Comparison of ENCODE assay signal across 1 cellular context in genomic region chr17:17694229-17695081, GRCh38.
TF ChIP-seq lines count a peak whose summit lies in the region.

No MANE protein-coding gene starts in this region.

TF ChIP-seq in K562, 482 proteins besides CTCF, POLR2A, EP300 and RAD21 (continued from another document and continues in another):
- TF ChIP-seq CBFB (CRISPR knock-in tag; IDR thresholded peaks at IDR 0.05) (no peak), NFE2L1 (tag; IDR thresholded peaks at IDR 0.05; ENCODE audit: borderline replicate concordance, low read depth) (no peak), TARDBP (IDR thresholded peaks at IDR 0.05) (no peak), CTBP1 (IDR thresholded peaks at IDR 0.05; ENCODE audit: borderline replicate concordance) (0 out of 2 replicates have a peak, but pooled peaks have one; percentile 13), NR2C2 (CRISPR knock-in tag; IDR thresholded peaks at IDR 0.05) (no peak), NR2C2 (tag; IDR thresholded peaks at IDR 0.05) (peak; percentile 72), RB1 (IDR thresholded peaks at IDR 0.05; ENCODE audit: low read depth) (peak; percentile 45; the same call in 1 of the 2 replicates), ZBTB34 (CRISPR knock-in tag; IDR thresholded peaks at IDR 0.05) (no peak), EHMT2 (IDR thresholded peaks at IDR 0.05) (no peak), DNMT1 (IDR thresholded peaks at IDR 0.05) (no peak), ZNF124 (CRISPR knock-in tag; IDR thresholded peaks at IDR 0.05) (no peak), MLX (CRISPR knock-in tag; conservative IDR thresholded peaks at IDR 0.05) (no peak), PTBP1 (IDR thresholded peaks at IDR 0.05; ENCODE audit: low read depth, low read length) (no peak), E2F6 (IDR thresholded peaks at IDR 0.05; ENCODE audit: borderline replicate concordance in 1 of 2, extremely low read depth in 1 of 2, insufficient read depth in 1 of 2, insufficient read length in 1 of 2, low read depth in 1 of 2, low read length in 1 of 2, poor library complexity in 1 of 2, severe bottlenecking in 1 of 2) (peak; percentile 80 to 87), RHOXF2B (CRISPR knock-in tag; conservative IDR thresholded peaks at IDR 0.05) (no peak), FOXM1 (IDR thresholded peaks at IDR 0.05; ENCODE audit: low read depth) (no peak), FOXM1 (CRISPR knock-in tag; IDR thresholded peaks at IDR 0.05; ENCODE audit: low read depth) (no peak), LARP7 (IDR thresholded peaks at IDR 0.05) (no peak), HMG20A (CRISPR knock-in tag; conservative IDR thresholded peaks at IDR 0.05) (no peak), CBX8 (IDR thresholded peaks at IDR 0.05; ENCODE audit: borderline replicate concordance, extremely low read depth, low read depth, low read length, poor library complexity, severe bottlenecking) (no peak), RNF219 (CRISPR knock-in tag; IDR thresholded peaks at IDR 0.05) (no peak), ZNF121 (CRISPR knock-in tag; conservative IDR thresholded peaks at IDR 0.05) (no peak), GATAD2A (IDR thresholded peaks at IDR 0.05) (no peak), FOXO4 (CRISPR knock-in tag; IDR thresholded peaks at IDR 0.05) (no peak), ZNF668 (CRISPR knock-in tag; IDR thresholded peaks at IDR 0.05) (no peak), KAT7 (CRISPR knock-in tag; IDR thresholded peaks at IDR 0.05; ENCODE audit: borderline replicate concordance) (no peak), HNRNPK (IDR thresholded peaks at IDR 0.05; ENCODE audit: low read depth, low read length, poor library complexity, severe bottlenecking) (no peak), NFIX (CRISPR knock-in tag; IDR thresholded peaks at IDR 0.05; ENCODE audit: low read depth) (no peak), FOXK1 (CRISPR knock-in tag; IDR thresholded peaks at IDR 0.05; ENCODE audit: borderline replicate concordance) (no peak), ID3 (CRISPR knock-in tag; IDR thresholded peaks at IDR 0.05) (no peak), ID3 (tag; IDR thresholded peaks at IDR 0.05) (no peak), EWSR1 (IDR thresholded peaks at IDR 0.05; ENCODE audit: borderline replicate concordance, low read depth, partially characterized antibody) (no peak), GTF2B (IDR thresholded peaks at IDR 0.05; ENCODE audit: extremely low read depth, insufficient read length) (no peak), MCM2 (IDR thresholded peaks at IDR 0.05; ENCODE audit: low read depth) (no peak), EZH2 (IDR thresholded peaks at IDR 0.05; ENCODE audit: borderline replicate concordance, low read depth, low read length) (no peak), ZBTB8A (IDR thresholded peaks at IDR 0.05; ENCODE audit: partially characterized antibody) (no peak), GATA2 (CRISPR knock-in tag; IDR thresholded peaks at IDR 0.05) (no peak)
- TF ChIP-seq, protein P1, sequence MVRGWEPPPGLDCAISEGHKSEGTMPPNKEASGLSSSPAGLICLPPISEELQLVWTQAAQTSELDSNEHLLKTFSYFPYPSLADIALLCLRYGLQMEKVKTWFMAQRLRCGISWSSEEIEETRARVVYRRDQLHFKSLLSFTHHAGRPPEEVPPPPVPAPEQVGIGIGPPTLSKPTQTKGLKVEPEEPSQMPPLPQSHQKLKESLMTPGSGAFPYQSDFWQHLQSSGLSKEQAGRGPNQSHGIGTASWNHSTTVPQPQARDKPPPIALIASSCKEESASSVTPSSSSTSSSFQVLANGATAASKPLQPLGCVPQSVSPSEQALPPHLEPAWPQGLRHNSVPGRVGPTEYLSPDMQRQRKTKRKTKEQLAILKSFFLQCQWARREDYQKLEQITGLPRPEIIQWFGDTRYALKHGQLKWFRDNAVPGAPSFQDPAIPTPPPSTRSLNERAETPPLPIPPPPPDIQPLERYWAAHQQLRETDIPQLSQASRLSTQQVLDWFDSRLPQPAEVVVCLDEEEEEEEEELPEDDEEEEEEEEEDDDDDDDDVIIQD (CRISPR knock-in tag; IDR thresholded peaks at IDR 0.05): no peak
- TF ChIP-seq, protein P2, sequence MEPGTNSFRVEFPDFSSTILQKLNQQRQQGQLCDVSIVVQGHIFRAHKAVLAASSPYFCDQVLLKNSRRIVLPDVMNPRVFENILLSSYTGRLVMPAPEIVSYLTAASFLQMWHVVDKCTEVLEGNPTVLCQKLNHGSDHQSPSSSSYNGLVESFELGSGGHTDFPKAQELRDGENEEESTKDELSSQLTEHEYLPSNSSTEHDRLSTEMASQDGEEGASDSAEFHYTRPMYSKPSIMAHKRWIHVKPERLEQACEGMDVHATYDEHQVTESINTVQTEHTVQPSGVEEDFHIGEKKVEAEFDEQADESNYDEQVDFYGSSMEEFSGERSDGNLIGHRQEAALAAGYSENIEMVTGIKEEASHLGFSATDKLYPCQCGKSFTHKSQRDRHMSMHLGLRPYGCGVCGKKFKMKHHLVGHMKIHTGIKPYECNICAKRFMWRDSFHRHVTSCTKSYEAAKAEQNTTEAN (CRISPR knock-in tag; IDR thresholded peaks at IDR 0.05): no peak
- TF ChIP-seq, protein P3, sequence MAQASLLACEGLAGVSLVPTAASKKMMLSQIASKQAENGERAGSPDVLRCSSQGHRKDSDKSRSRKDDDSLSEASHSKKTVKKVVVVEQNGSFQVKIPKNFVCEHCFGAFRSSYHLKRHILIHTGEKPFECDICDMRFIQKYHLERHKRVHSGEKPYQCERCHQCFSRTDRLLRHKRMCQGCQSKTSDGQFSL (CRISPR knock-in tag; IDR thresholded peaks at IDR 0.05): no peak
- TF ChIP-seq, protein P3 (tag; IDR thresholded peaks at IDR 0.05): no peak
- TF ChIP-seq, protein P4, sequence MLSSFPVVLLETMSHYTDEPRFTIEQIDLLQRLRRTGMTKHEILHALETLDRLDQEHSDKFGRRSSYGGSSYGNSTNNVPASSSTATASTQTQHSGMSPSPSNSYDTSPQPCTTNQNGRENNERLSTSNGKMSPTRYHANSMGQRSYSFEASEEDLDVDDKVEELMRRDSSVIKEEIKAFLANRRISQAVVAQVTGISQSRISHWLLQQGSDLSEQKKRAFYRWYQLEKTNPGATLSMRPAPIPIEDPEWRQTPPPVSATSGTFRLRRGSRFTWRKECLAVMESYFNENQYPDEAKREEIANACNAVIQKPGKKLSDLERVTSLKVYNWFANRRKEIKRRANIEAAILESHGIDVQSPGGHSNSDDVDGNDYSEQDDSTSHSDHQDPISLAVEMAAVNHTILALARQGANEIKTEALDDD (IDR thresholded peaks at IDR 0.05): no peak
- TF ChIP-seq, protein P5, sequence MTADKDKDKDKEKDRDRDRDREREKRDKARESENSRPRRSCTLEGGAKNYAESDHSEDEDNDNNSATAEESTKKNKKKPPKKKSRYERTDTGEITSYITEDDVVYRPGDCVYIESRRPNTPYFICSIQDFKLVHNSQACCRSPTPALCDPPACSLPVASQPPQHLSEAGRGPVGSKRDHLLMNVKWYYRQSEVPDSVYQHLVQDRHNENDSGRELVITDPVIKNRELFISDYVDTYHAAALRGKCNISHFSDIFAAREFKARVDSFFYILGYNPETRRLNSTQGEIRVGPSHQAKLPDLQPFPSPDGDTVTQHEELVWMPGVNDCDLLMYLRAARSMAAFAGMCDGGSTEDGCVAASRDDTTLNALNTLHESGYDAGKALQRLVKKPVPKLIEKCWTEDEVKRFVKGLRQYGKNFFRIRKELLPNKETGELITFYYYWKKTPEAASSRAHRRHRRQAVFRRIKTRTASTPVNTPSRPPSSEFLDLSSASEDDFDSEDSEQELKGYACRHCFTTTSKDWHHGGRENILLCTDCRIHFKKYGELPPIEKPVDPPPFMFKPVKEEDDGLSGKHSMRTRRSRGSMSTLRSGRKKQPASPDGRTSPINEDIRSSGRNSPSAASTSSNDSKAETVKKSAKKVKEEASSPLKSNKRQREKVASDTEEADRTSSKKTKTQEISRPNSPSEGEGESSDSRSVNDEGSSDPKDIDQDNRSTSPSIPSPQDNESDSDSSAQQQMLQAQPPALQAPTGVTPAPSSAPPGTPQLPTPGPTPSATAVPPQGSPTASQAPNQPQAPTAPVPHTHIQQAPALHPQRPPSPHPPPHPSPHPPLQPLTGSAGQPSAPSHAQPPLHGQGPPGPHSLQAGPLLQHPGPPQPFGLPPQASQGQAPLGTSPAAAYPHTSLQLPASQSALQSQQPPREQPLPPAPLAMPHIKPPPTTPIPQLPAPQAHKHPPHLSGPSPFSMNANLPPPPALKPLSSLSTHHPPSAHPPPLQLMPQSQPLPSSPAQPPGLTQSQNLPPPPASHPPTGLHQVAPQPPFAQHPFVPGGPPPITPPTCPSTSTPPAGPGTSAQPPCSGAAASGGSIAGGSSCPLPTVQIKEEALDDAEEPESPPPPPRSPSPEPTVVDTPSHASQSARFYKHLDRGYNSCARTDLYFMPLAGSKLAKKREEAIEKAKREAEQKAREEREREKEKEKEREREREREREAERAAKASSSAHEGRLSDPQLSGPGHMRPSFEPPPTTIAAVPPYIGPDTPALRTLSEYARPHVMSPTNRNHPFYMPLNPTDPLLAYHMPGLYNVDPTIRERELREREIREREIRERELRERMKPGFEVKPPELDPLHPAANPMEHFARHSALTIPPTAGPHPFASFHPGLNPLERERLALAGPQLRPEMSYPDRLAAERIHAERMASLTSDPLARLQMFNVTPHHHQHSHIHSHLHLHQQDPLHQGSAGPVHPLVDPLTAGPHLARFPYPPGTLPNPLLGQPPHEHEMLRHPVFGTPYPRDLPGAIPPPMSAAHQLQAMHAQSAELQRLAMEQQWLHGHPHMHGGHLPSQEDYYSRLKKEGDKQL (CRISPR knock-in tag; IDR thresholded peaks at IDR 0.05; ENCODE audit: borderline replicate concordance): no peak
- TF ChIP-seq, protein P6, sequence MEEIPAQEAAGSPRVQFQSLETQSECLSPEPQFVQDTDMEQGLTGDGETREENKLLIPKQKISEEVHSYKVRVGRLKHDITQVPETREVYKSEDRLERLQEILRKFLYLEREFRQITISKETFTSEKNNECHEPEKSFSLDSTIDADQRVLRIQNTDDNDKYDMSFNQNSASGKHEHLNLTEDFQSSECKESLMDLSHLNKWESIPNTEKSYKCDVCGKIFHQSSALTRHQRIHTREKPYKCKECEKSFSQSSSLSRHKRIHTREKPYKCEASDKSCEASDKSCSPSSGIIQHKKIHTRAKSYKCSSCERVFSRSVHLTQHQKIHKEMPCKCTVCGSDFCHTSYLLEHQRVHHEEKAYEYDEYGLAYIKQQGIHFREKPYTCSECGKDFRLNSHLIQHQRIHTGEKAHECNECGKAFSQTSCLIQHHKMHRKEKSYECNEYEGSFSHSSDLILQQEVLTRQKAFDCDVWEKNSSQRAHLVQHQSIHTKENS (CRISPR knock-in tag; IDR thresholded peaks at IDR 0.05): no peak
